In genomic region chr3:39388741-39389248, GRCh38 we compare ENCODE assay signal across 10 cellular contexts. TPM values are rescaled to one million over a fixed set of nuclear protein-coding genes. Genes with fewer than 3 reads are reported as not detected.
DNase-seq lines count a peak whose midpoint lies in the region; ATAC-seq and TF ChIP-seq lines count a peak whose summit lies in the region.
"Had no signal": no experiment of that assay in that cellular context is flagged by ENCODE, and none has a peak within 500 bp of the region (broad histone marks: within the 10 kb centered on the region; RNA-seq: fewer than 3 reads in every experiment).

No MANE protein-coding gene starts in this region.

- peaks cover 47% of the 10 kb centered on the region for H3K36me3 Mint-ChIP-seq in activated CD8-positive, alpha-beta T cell treated with anti-CD3 and anti-CD28 coated beads for 36 hours (ENCODE audit: low read depth)

- peaks cover 53% of the 10 kb centered on the region for H3K4me1 Mint-ChIP-seq in activated CD8-positive, alpha-beta T cell treated with anti-CD3 and anti-CD28 coated beads for 36 hours (ENCODE audit: low read depth)

- TF ChIP-seq CTCF in GM10266 (IDR thresholded peaks at IDR 0.05; ENCODE audit: control insufficient read depth, insufficient read depth, low read depth, missing control alignments): no peak
- no peak for TF ChIP-seq CTCF in activated CD8-positive, alpha-beta T cell treated with anti-CD3 and anti-CD28 coated beads for 36 hours (IDR thresholded peaks at IDR 0.05)

- H3K9me3 Mint-ChIP-seq in activated CD8-positive, alpha-beta T cell treated with anti-CD3 and anti-CD28 coated beads for 36 hours: no peaks in the 10 kb centered on the region

- POLR2A ChIA-PET in activated CD8-positive, alpha-beta T cell treated with anti-CD3 and anti-CD28 coated beads for 36 hours (lab: Charles Lee): interaction anchor here (1.0 to 7.6 kb wide), 3 partner anchors 9 to 22 kb away, joined by 3 to 170 read pairs (median 8); partner anchors contain the start of gene RPSA
- POLR2A ChIA-PET in HEK293T (lab: Yijun Ruan, JAX): no interaction called here

- CTCF ChIA-PET in activated CD8-positive, alpha-beta T cell treated with anti-CD3 and anti-CD28 coated beads for 36 hours (lab: Charles Lee): interaction anchor here (1.0 to 2.1 kb wide), 6 partner anchors 11 to 199 kb away, joined by 3 to 8 read pairs (median 5); partner anchors contain the start of gene RPSA
- CTCF ChIA-PET in HEK293T (lab: Yijun Ruan, JAX): no interaction called here

- H3K27ac Mint-ChIP-seq in activated CD8-positive, alpha-beta T cell treated with anti-CD3 and anti-CD28 coated beads for 36 hours: peak overlapping the region; percentile 86

- DNase-seq in GM10266 (ENCODE audit: extremely low spot score) (peak; percentile 76), NCI-H774 (lab: John Stamatoyannopoulos, UW) (no peak), HEK293T (ENCODE audit: extremely low spot score) (no peak), foreskin melanocyte (no peak), amygdala (lab: John Stamatoyannopoulos, UW) (no peak)
- DNase-seq in activated CD8-positive, alpha-beta T cell treated with anti-CD3 and anti-CD28 coated beads for 36 hours: no peak
- DNase-seq: stimulated activated naive CD4-positive, alpha-beta T cell had no signal

- H3K4me3 Mint-ChIP-seq in activated CD8-positive, alpha-beta T cell treated with anti-CD3 and anti-CD28 coated beads for 36 hours: peak overlapping the region; percentile 16

- H3K27me3 Mint-ChIP-seq in activated CD8-positive, alpha-beta T cell treated with anti-CD3 and anti-CD28 coated beads for 36 hours: no peaks in the 10 kb centered on the region

- ATAC-seq in GM19397 (IDR thresholded peaks at IDR 0.05; ENCODE audit: unreplicated experiment) (peak; percentile 68), HG03066 (IDR thresholded peaks at IDR 0.05; ENCODE audit: low read depth, unreplicated experiment) (peak; percentile 71)
- peak; percentile 35 for ATAC-seq in activated CD8-positive, alpha-beta T cell treated with anti-CD3 and anti-CD28 coated beads for 36 hours

- intact Hi-C loops in activated CD8-positive, alpha-beta T cell treated with anti-CD3 and anti-CD28 coated beads for 36 hours (cut with micrococcal nuclease): no loop called here

TF ChIP-seq in HEK293T, 16 proteins besides CTCF, POLR2A, EP300 and RAD21:
- TF ChIP-seq FOXK2 (IDR thresholded peaks at IDR 0.05) (no peak), ELF4 (IDR thresholded peaks at IDR 0.05) (no peak), BHLHE40 (IDR thresholded peaks at IDR 0.05; ENCODE audit: borderline replicate concordance) (no peak), SP1 (IDR thresholded peaks at IDR 0.05) (no peak), SUZ12 (IDR thresholded peaks at IDR 0.05) (no peak), NFRKB (IDR thresholded peaks at IDR 0.05) (no peak), TARDBP (IDR thresholded peaks at IDR 0.05) (no peak), FOXA1 (IDR thresholded peaks at IDR 0.05) (no peak), ARNT (IDR thresholded peaks at IDR 0.05) (no peak), L3MBTL2 (conservative IDR thresholded peaks at IDR 0.05) (no peak), ZNF384 (IDR thresholded peaks at IDR 0.05) (no peak), CTBP1 (IDR thresholded peaks at IDR 0.05; ENCODE audit: borderline replicate concordance) (no peak), FOXM1 (IDR thresholded peaks at IDR 0.05; ENCODE audit: borderline replicate concordance) (no peak), HDGF (IDR thresholded peaks at IDR 0.05; ENCODE audit: borderline replicate concordance) (no peak), PKNOX1 (IDR thresholded peaks at IDR 0.05) (no peak), LEF1 (IDR thresholded peaks at IDR 0.05; ENCODE audit: borderline replicate concordance) (no peak)

RNA-seq across cellular contexts. Expression of gene SLC25A38, which starts 5.6 kb away (rescaled TPM):
- 10 to 100 TPM; 25.0 to 28.2 TPM for total RNA-seq in activated CD8-positive, alpha-beta T cell treated with anti-CD3 and anti-CD28 coated beads for 36 hours

RNA-seq across cellular contexts. Expression of gene RPSA, which starts 17.7 kb away (rescaled TPM):
- 1,000 to 10,000 TPM; 3,048 to 3,061 TPM for total RNA-seq in activated CD8-positive, alpha-beta T cell treated with anti-CD3 and anti-CD28 coated beads for 36 hours

RNA-seq across cellular contexts. Expression of gene CCR8, which starts 59.3 kb away (rescaled TPM):
- total RNA-seq in activated CD8-positive, alpha-beta T cell treated with anti-CD3 and anti-CD28 coated beads for 36 hours: under 1 TPM; 0.34 to 0.56 TPM
- total RNA-seq: epithelial cell of proximal tubule had no signal
